Comparison of ENCODE assay signal across 24 cellular contexts in genomic region chr4:6290256-6290655, GRCh38.
"Had no signal": no experiment of that assay in that cellular context is flagged by ENCODE, and none has a peak within 500 bp of the region (broad histone marks: within the 10 kb centered on the region; RNA-seq: fewer than 3 reads in every experiment).

No MANE protein-coding gene starts in this region.

- H3K4me1 ChIP-seq: colonic mucosa, esophagus muscularis mucosa, esophagus squamous epithelium, foreskin keratinocyte, gastrocnemius medialis, gastroesophageal sphincter, heart right ventricle had no signal

- H3K36me3 ChIP-seq: colonic mucosa had no signal

- ATAC-seq: effector memory CD8-positive, alpha-beta T cell; esophagus mucosa; foreskin keratinocyte; gastrocnemius medialis; heart left ventricle; heart right ventricle had no signal

- H3K27me3 ChIP-seq: colonic mucosa, dorsolateral prefrontal cortex, esophagus muscularis mucosa, esophagus squamous epithelium, foreskin keratinocyte, gastrocnemius medialis, gastroesophageal sphincter, heart left ventricle, heart right ventricle had no signal

- H3K27ac ChIP-seq: colonic mucosa, coronary artery, dorsolateral prefrontal cortex, epithelial cell of prostate, esophagus muscularis mucosa, esophagus squamous epithelium, foreskin keratinocyte, gastrocnemius medialis, gastroesophageal sphincter, heart left ventricle, heart right ventricle had no signal

- H3K9me3 ChIP-seq: colonic mucosa, esophagus muscularis mucosa, esophagus squamous epithelium, gastrocnemius medialis, gastroesophageal sphincter, heart left ventricle, heart right ventricle had no signal

- DNase-seq: colonic mucosa; cortex of kidney; dermis blood vessel endothelial cell; dorsolateral prefrontal cortex; effector CD4-positive, alpha-beta T cell; effector CD8-positive, alpha-beta T cell; effector memory CD4-positive, alpha-beta T cell; effector memory CD8-positive, alpha-beta T cell; endodermal cell; erythroblast; esophagus squamous epithelium; foreskin fibroblast; foreskin keratinocyte; foreskin melanocyte; gastrocnemius medialis; glutamatergic neuron; head of caudate nucleus; heart right ventricle had no signal

- H3K4me3 ChIP-seq: colonic mucosa, coronary artery, dorsolateral prefrontal cortex, esophagus muscularis mucosa, esophagus squamous epithelium, gastrocnemius medialis, gastroesophageal sphincter, heart left ventricle, heart right ventricle had no signal
